ENCODE assay signal across 8 cellular contexts in the genomic region with DNA sequence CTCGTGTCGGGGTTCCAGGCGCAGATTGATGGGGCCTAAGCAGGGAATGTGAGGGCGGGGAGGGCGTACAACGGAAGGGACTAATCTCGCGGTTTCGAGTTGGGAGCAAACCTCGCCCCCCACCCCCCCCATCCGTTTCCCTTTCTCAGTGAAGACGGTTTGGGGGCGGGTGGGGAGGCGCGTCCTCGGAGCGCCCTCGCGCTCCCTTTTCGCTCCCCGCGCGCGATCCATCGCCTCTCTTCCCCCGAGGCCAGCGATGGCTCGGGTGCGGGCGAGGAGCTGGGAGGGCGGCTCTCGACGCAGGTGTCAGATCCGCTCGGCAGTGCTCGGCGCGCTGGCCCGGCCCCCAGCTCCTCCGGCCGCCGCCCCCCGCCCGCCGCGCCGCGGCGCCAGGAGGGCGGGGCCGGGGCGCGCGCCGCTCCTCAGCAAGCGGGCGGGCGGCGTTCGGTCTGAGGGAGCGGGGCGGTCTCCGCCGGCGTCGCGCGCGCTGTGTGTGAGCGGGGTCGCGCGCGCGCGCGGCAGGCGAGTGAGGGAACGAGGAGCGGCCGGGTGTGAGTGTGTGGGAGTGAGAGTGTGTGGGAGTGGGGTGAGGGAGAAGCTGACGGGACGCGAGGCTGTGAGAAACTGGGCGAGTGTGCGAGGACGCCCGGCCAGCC.
DNase-seq lines count a peak whose midpoint lies in the region; ATAC-seq and TF ChIP-seq lines count a peak whose summit lies in the region.

RIMKLB (plus strand) TSS at position 516 of the 656 bp plus-strand sequence. CDS start 15,876 bp downstream, outside the sequence.

- TF ChIP-seq CTCF in coronary artery (IDR thresholded peaks at IDR 0.05), result no peak

- peak; percentile 82 for ATAC-seq in HG03064 (IDR thresholded peaks at IDR 0.05; ENCODE audit: low read depth, unreplicated experiment)

- peak within 1 kb of the TSS; percentile 99 for H3K4me3 ChIP-seq in coronary artery

- DNase-seq in NCI-H524 (lab: John Stamatoyannopoulos, UW) (peak; percentile 45 to 80), NCI-H524 treated with DMSO at 0.1 percent for 48 hours (lab: John Stamatoyannopoulos, UW) (no peak), NCI-H2227 (lab: John Stamatoyannopoulos, UW; ENCODE audit: unreplicated experiment) (peak; percentile 90), coronary artery (ENCODE audit: low spot score) (peak; percentile 84), left kidney (ENCODE audit: low read depth, low spot score) (peak; percentile 97)
- DNase-seq in activated CD4-positive, alpha-beta T cell treated with anti-CD3 and anti-CD28 coated beads for 4 hours, result peak; percentile 86 to 91
- DNase-seq in stimulated activated CD4-positive, alpha-beta T cell treated with anti-CD3 and anti-CD28 coated beads, Interleukin-1b, Interleukin-23, amount 100 ng/mL, for 24 hours (ENCODE audit: low read depth in 4 of 4, low spot score in 1 of 4), result peak; percentile 43 to 71 (median 55)

- peak within 1 kb of the TSS; percentile 99 to 100 for H3K27ac ChIP-seq in coronary artery
